Comparison of ENCODE assay signal across 1 cellular context in the genomic region with DNA sequence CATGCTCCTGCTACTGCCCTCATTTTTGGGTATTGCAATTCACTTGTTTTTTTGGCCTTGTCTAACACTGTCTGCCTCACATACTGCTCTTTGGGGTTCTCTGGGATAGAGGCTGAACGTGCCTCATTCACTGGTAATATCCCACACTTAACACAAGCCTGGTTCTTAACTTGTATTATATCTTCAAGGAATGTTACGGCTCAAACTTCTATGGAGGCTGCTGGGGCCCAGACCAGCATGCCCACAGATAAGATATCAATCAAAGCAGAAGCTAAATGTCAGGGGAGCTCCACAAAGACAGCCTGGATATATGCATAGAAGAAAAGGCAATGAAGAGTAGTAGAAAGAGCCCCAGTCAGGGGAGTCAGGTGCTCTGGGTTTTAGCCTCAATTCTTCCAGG.
TF ChIP-seq lines count a peak whose summit lies in the region.

No MANE protein-coding gene starts in this region.

TF ChIP-seq in IMR-90, 13 proteins besides CTCF, POLR2A, EP300 and RAD21 (continued from another document):
- TF ChIP-seq MXI1 (IDR thresholded peaks at IDR 0.05; ENCODE audit: borderline replicate concordance, low read depth, low read length) (no peak), FOS (IDR thresholded peaks at IDR 0.05; ENCODE audit: low read depth, low read length) (no peak)
